ENCODE assay signal across 17 cellular contexts in the genomic region with DNA sequence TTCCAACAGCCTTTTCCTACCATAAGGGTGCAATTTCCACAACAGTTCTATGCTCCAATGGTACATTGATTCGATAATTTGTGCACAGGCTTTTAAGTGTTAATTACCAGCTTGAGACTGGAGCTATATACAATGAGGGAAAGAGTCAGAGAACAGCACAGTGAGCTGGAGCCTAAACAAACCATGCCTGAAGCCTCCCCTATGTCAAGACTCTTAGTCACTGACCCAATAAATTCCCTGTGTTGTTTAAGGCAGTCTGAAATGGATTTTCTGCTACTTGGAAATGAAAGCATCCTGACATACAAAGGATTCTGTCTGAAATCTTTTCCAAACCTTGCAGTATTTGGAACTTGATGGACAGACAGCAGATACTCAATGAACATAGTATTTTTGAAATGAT.
A peak's percentile ranks its signal among the peaks of the same experiment; 100 is the strongest.
DNase-seq lines count a peak whose midpoint lies in the region; ATAC-seq and TF ChIP-seq lines count a peak whose summit lies in the region.
"Had no signal": no experiment of that assay in that cellular context is flagged by ENCODE, and none has a peak within 500 bp of the region (broad histone marks: within the 10 kb centered on the region; RNA-seq: fewer than 3 reads in every experiment).

No MANE protein-coding gene starts in this region.

- H3K27ac Mint-ChIP-seq in activated naive CD4-positive, alpha-beta T cell treated with anti-CD3 and anti-CD28 coated beads for 36 hours, result no peak overlapping the region
- H3K27ac Mint-ChIP-seq: CD8-positive, alpha-beta memory T cell had no signal

- DNase-seq in ELR (ENCODE audit: low read depth) (peak; percentile 21), PC-3 (peak; percentile 41), choroid plexus epithelial cell (ENCODE audit: low read depth) (peak; percentile 10), retina (peak; percentile 17), mucosa of descending colon (no peak)
- DNase-seq in activated naive CD4-positive, alpha-beta T cell treated with anti-CD3 and anti-CD28 coated beads for 36 hours, result no peak
- DNase-seq in activated CD4-positive, alpha-beta T cell treated with anti-CD3 and anti-CD28 coated beads for 4 hours, result no peak
- DNase-seq: C1 segment of cervical spinal cord; CD8-positive, alpha-beta memory T cell; DMS53; NCI-H1092 treated with DMSO at 0.1 percent for 48 hours; NCI-H2081; OCI-M1; SHP77 had no signal

- no peaks in the 10 kb centered on the region for H3K36me3 ChIP-seq in PC-3 (ENCODE audit: low read depth, low read length)
- no peaks in the 10 kb centered on the region for H3K36me3 ChIP-seq in mucosa of descending colon (ENCODE audit: low read depth)
- H3K36me3 ChIP-seq: HAP-1 had no signal

- H2AFZ ChIP-seq in PC-3 (ENCODE audit: low read length), result no peak overlapping the region

- 0 out of 2 replicates have a peak overlapping the region, but pooled peaks have one; percentile 7 for H3K4me2 ChIP-seq in PC-3 (ENCODE audit: low read length)

- no TSS peak for BruUV-seq in PC-3 (replicated peaks; lab: Mats Ljungman, UMichigan)

- CTCF ChIA-PET in PC-3 (lab: Charles Lee), result interaction anchor here (1.0 kb wide), 1 partner anchor 151 kb away, joined by 4 read pairs; no protein-coding TSS in a partner anchor
- CTCF ChIA-PET in activated naive CD4-positive, alpha-beta T cell treated with anti-CD3 and anti-CD28 coated beads for 36 hours (lab: Charles Lee), result no interaction called here

- no peak overlapping the region for H3K27ac ChIP-seq in PC-3 (ENCODE audit: low read length)

- ATAC-seq in PC-3 (peak; percentile 98), mucosa of descending colon (no peak), GM21447 (IDR thresholded peaks at IDR 0.05; ENCODE audit: unreplicated experiment) (no peak)
- ATAC-seq: SK-N-SH treated with all-trans-retinoic acid at 6 μM for 48 hours had no signal

- H3K36me3 Mint-ChIP-seq in activated naive CD4-positive, alpha-beta T cell treated with anti-CD3 and anti-CD28 coated beads for 36 hours (ENCODE audit: low read depth), result no peaks in the 10 kb centered on the region

- H3K9me3 Mint-ChIP-seq in activated naive CD4-positive, alpha-beta T cell treated with anti-CD3 and anti-CD28 coated beads for 36 hours, result no peaks in the 10 kb centered on the region
- H3K9me3 Mint-ChIP-seq: CD8-positive, alpha-beta memory T cell had no signal

- H3K4me1 Mint-ChIP-seq in activated naive CD4-positive, alpha-beta T cell treated with anti-CD3 and anti-CD28 coated beads for 36 hours (ENCODE audit: low read depth), result no peaks in the 10 kb centered on the region
- H3K4me1 Mint-ChIP-seq: CD8-positive, alpha-beta memory T cell had no signal

- no peaks in the 10 kb centered on the region for H4K20me1 ChIP-seq in PC-3 (ENCODE audit: low read length)

- H3K79me2 ChIP-seq in PC-3 (ENCODE audit: low read length), result no peaks in the 10 kb centered on the region

- H3K4me1 ChIP-seq in PC-3 (ENCODE audit: insufficient read depth, low read length) (peaks cover 12% of the 10 kb centered on the region; the same call in 1 of the 2 replicates), mucosa of descending colon (ENCODE audit: low read depth) (no peaks in the 10 kb centered on the region)
- H3K4me1 ChIP-seq: HAP-1 had no signal

- no peaks in the 10 kb centered on the region for H3K27me3 ChIP-seq in PC-3 (ENCODE audit: low read length)

- POLR2A ChIA-PET in PC-3 (lab: Charles Lee; ENCODE audit: unreplicated experiment), result interaction anchor here (0.5 to 0.6 kb wide), 3 partner anchors 111 to 771 kb away, joined by 4 to 9 read pairs (median 8); no protein-coding TSS in a partner anchor

- H3K9me3 ChIP-seq in PC-3 (ENCODE audit: low read length), result no peaks in the 10 kb centered on the region
- H3K9me3 ChIP-seq in mucosa of descending colon, result no peaks in the 10 kb centered on the region
- H3K9me3 ChIP-seq: HAP-1 had no signal

- no peaks in the 10 kb centered on the region for H3F3A ChIP-seq in PC-3 (ENCODE audit: low read length, unreplicated experiment)

- no peak overlapping the region for H3K4me3 ChIP-seq in PC-3 (ENCODE audit: low read length)
- H3K4me3 ChIP-seq in choroid plexus epithelial cell (ENCODE audit: low read depth, low read length), result no peak overlapping the region
- H3K4me3 ChIP-seq in mucosa of descending colon, result no peak overlapping the region
- H3K4me3 ChIP-seq: HAP-1 had no signal

- no peak overlapping the region for H3K9ac ChIP-seq in PC-3 (ENCODE audit: low read length)

- TF ChIP-seq CTCF in PC-3 (conservative IDR thresholded peaks at IDR 0.05; ENCODE audit: low read depth, low read length) (no peak), choroid plexus epithelial cell (conservative IDR thresholded peaks at IDR 0.05; ENCODE audit: low read depth, low read length) (no peak), mucosa of descending colon (IDR thresholded peaks at IDR 0.05) (no peak)

- intact Hi-C loops in PC-3 (cut with micrococcal nuclease), result no loop called here
- intact Hi-C loops in mucosa of descending colon (cut with DNase I, micrococcal nuclease), result no loop called here
- intact Hi-C loops in activated naive CD4-positive, alpha-beta T cell treated with anti-CD3 and anti-CD28 coated beads for 36 hours (cut with micrococcal nuclease), result no loop called here

- no peak overlapping the region for H3K4me3 Mint-ChIP-seq in activated naive CD4-positive, alpha-beta T cell treated with anti-CD3 and anti-CD28 coated beads for 36 hours
- H3K4me3 Mint-ChIP-seq: CD8-positive, alpha-beta memory T cell had no signal

- no peaks in the 10 kb centered on the region for H3K27me3 Mint-ChIP-seq in activated naive CD4-positive, alpha-beta T cell treated with anti-CD3 and anti-CD28 coated beads for 36 hours (ENCODE audit: low read depth)

- H3K9me2 ChIP-seq in PC-3 (replicated peaks; ENCODE audit: low read length), result no peaks in the 10 kb centered on the region

Comparison
In these comparisons a context has a peak if more than half of its experiments do, and no peak if none do; other contexts are left out.
1. DNase-seq: peak in ELR (single experiment), PC-3 (single experiment), choroid plexus epithelial cell (single experiment) and retina (single experiment); none in mucosa of descending colon (0 of 3), activated naive CD4-positive, alpha-beta T cell treated with anti-CD3 and anti-CD28 coated beads for 36 hours (single experiment) and activated CD4-positive, alpha-beta T cell treated with anti-CD3 and anti-CD28 coated beads for 4 hours (0 of 2).